1 cellular context compared by ENCODE assay signal in the genomic region with DNA sequence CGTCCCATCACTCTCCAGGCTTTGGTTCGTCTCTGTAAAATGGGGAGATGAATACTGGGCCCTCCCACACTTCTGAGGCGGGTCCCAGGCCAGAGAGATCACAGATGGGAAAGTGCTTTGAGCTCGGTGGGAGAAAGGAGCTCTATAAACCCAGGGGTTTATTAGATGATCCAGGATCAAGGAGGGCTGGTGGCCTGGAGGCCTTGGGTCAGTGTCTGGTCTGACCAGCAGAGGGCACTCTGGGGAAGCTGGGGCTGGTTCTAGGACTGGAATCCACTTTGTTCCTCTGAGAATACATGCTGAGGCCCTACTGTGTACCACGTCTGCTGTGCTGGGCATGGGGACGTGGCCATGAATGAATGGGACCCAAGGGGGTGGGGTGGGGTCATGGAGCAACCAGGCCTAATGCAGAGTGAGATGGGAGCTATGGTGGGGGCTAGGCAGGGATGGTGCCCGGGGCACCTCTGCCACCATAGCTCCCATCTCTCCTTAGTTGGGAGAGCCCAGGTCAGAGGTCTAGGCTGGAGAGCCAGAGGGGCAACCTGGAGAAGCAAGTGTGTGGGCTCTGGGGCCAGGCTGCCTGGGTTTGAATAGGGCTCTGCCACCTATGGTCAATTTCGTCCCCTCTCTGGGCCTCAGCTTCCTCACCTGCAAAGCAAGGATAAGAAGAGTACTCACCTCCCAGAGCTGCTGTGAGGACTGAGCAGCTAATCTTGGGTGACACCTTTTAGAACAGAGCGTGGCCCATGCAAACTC.
A peak's percentile ranks its signal among the peaks of the same experiment; 100 is the strongest.
TF ChIP-seq lines count a peak whose summit lies in the region.

No MANE protein-coding gene starts in this region.

TF ChIP-seq in HCT116, 20 proteins besides CTCF, POLR2A, EP300 and RAD21:
- TF ChIP-seq TCF7L2 (IDR thresholded peaks at IDR 0.05; ENCODE audit: borderline replicate concordance, extremely low read depth, insufficient read depth, insufficient read length) = no peak
- no peak for TF ChIP-seq SRF (IDR thresholded peaks at IDR 0.05; ENCODE audit: low read depth)
- TF ChIP-seq EGR1 (IDR thresholded peaks at IDR 0.05; ENCODE audit: low read depth) = no peak
- TF ChIP-seq YY1 (IDR thresholded peaks at IDR 0.05; ENCODE audit: extremely low read depth, insufficient replicate concordance, low read depth, low read length) = peak; percentile 35
